ENCODE assay signal across 6 cellular contexts in genomic region chr12:6938353-6939186, GRCh38. TPM values are rescaled to one million over a fixed set of nuclear protein-coding genes. Genes with fewer than 3 reads are reported as not detected.
DNase-seq lines count a peak whose midpoint lies in the region; ATAC-seq and TF ChIP-seq lines count a peak whose summit lies in the region.

No MANE protein-coding gene starts in this region.

- no peak for ATAC-seq in stimulated activated naive B cell treated with anti-CD40 and anti-IgM and Interleukin-4, amounts not matched to agents 10 μg/mL and 1 μg/mL and 100 μg/mL, for 72 hours (replicated peaks)
- no peak for ATAC-seq in GM18870 (IDR thresholded peaks at IDR 0.05; ENCODE audit: unreplicated experiment)

- H3K4me1 Mint-ChIP-seq in stimulated activated naive B cell treated with anti-CD40 and anti-IgM and Interleukin-4, amounts not matched to agents 10 μg/mL and 1 μg/mL and 100 μg/mL, for 72 hours = peaks cover 57 to 73% of the 10 kb centered on the region in 2 donors

- H3K27ac ChIP-seq in Peyer's patch = peak overlapping the region in 3 of 4 donors; percentile 90 to 99 (median 95)

- no peaks in the 10 kb centered on the region for H3K9me3 Mint-ChIP-seq in stimulated activated naive B cell treated with anti-CD40 and anti-IgM and Interleukin-4, amounts not matched to agents 10 μg/mL and 1 μg/mL and 100 μg/mL, for 72 hours

- no peaks in the 10 kb centered on the region for H3K27me3 ChIP-seq in Peyer's patch

- H3K4me3 ChIP-seq in Peyer's patch (peak overlapping the region in 3 of 4 donors; percentile 63 to 74 (median 67)), fibroblast of mammary gland (ENCODE audit: control insufficient read depth, low read depth, low read length) (peak overlapping the region; percentile 55)

- peaks cover 37 to 72% of the 10 kb centered on the region in 2 donors for H3K36me3 Mint-ChIP-seq in stimulated activated naive B cell treated with anti-CD40 and anti-IgM and Interleukin-4, amounts not matched to agents 10 μg/mL and 1 μg/mL and 100 μg/mL, for 72 hours

- no peak for TF ChIP-seq POLR2A in Peyer's patch (IDR thresholded peaks at IDR 0.05)

- H3K27ac Mint-ChIP-seq in stimulated activated naive B cell treated with anti-CD40 and anti-IgM and Interleukin-4, amounts not matched to agents 10 μg/mL and 1 μg/mL and 100 μg/mL, for 72 hours = peak overlapping the region; percentile 98

- peaks cover 0 to 39% (median 0%) of the 10 kb centered on the region in 3 donors for H3K36me3 ChIP-seq in Peyer's patch

- H3K27me3 Mint-ChIP-seq in stimulated activated naive B cell treated with anti-CD40 and anti-IgM and Interleukin-4, amounts not matched to agents 10 μg/mL and 1 μg/mL and 100 μg/mL, for 72 hours = peaks cover 0 to 2% of the 10 kb centered on the region in 2 donors

- TF ChIP-seq CTCF in Peyer's patch (IDR thresholded peaks at IDR 0.05) (no peak), fibroblast of mammary gland (conservative IDR thresholded peaks at IDR 0.05; ENCODE audit: control insufficient read depth, insufficient read depth, low read depth, low read length) (no peak)

- DNase-seq in Peyer's patch (peak in 1 of 3 donors; percentile 55), fibroblast of mammary gland (ENCODE audit: low read depth) (no peak), pons (ENCODE audit: low spot score) (no peak), dedifferentiated amniotic fluid mesenchymal stem cell (ENCODE audit: extremely low spot score) (no peak)
- no peak for DNase-seq in stimulated activated naive B cell treated with anti-CD40 and anti-IgM and Interleukin-4, amounts not matched to agents 10 μg/mL and 1 μg/mL and 100 μg/mL, for 72 hours

- peak overlapping the region; percentile 85 to 95 for H3K4me3 Mint-ChIP-seq in stimulated activated naive B cell treated with anti-CD40 and anti-IgM and Interleukin-4, amounts not matched to agents 10 μg/mL and 1 μg/mL and 100 μg/mL, for 72 hours

- H3K9me3 ChIP-seq in Peyer's patch = no peaks in the 10 kb centered on the region

- H3K4me1 ChIP-seq in Peyer's patch = peaks cover 4 to 39% (median 12%) of the 10 kb centered on the region in 4 donors

RNA-seq across cellular contexts. Expression of gene RNU7-1, which starts 5.0 kb away (rescaled TPM):
- not detected for total RNA-seq in Peyer's patch

RNA-seq across cellular contexts. Expression of gene C12orf57, which starts 5.3 kb away (rescaled TPM):
- 100 to 1,000 TPM; 146 to 339 (median 156) TPM for total RNA-seq in Peyer's patch

RNA-seq across cellular contexts. Expression of gene ATN1, which starts 10.8 kb away (rescaled TPM):
- 100 to 1,000 TPM in 3 of 4 donors, 10 to 100 TPM in 1; 77.6 to 337 (median 125) TPM for total RNA-seq in Peyer's patch

RNA-seq across cellular contexts. Expression of gene PTPN6, which starts 12.6 kb away (rescaled TPM):
- 100 to 1,000 TPM in 1 of 4 donors, 10 to 100 TPM in 3; 41.6 to 183 (median 44.4) TPM for total RNA-seq in Peyer's patch

RNA-seq across cellular contexts. Expression of gene ENO2, which starts 24.2 kb away (rescaled TPM):
- 10 to 100 TPM in 2 of 4 donors, 1 to 10 TPM in 2; 4.6 to 11.7 (median 8.8) TPM for total RNA-seq in Peyer's patch
